ENCODE assay signal across 1 cellular context in the genomic region with DNA sequence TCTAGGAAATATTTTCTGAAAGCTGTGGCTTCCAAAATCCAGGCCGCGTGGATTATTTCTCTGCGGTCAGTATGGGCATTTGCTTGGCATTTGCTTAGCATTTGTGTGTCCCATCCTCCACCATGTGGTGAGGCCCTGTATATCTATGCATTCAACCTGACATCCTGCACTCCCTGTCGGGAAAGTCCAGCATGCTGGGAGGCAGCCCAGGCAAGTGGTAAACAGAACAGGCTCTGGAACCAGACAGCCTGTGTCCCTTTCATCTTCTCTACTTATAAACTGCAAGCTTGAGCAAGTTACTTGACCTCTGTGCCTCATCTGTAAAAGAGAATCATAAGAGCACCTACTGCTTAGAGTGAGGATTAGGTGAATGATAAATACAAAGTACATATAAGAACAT.
TF ChIP-seq lines count a peak whose summit lies in the region.

No MANE protein-coding gene starts in this region.

TF ChIP-seq in WTC11, 78 proteins besides CTCF, POLR2A, EP300 and RAD21 (continued from another document):
- TF ChIP-seq TCF7 (CRISPR knock-in tag; IDR thresholded peaks at IDR 0.05; ENCODE audit: low read depth), result no peak
TF ChIP-seq in WTC11: peak in this region for 0.
